2 cellular contexts compared by ENCODE assay signal in genomic region chr10:72276013-72276387, GRCh38.
TF ChIP-seq lines count a peak whose summit lies in the region.

No MANE protein-coding gene starts in this region.

TF ChIP-seq in A549, 52 proteins besides CTCF, POLR2A, EP300 and RAD21:
- no peak for TF ChIP-seq PHF8 (IDR thresholded peaks at IDR 0.05; ENCODE audit: borderline replicate concordance, low read depth)
- TF ChIP-seq FOSL2 (IDR thresholded peaks at IDR 0.05) = no peak
- peak; percentile 61 for TF ChIP-seq FOSL2 (CRISPR knock-in tag; IDR thresholded peaks at IDR 0.05)
- TF ChIP-seq SREBF2 (IDR thresholded peaks at IDR 0.05) = no peak
- no peak for TF ChIP-seq EHF (CRISPR knock-in tag; IDR thresholded peaks at IDR 0.05)
- no peak for TF ChIP-seq ZC3H11A (IDR thresholded peaks at IDR 0.05)
- TF ChIP-seq JUN (IDR thresholded peaks at IDR 0.05) = peak in 1 of 2 experiments; percentile 81; a peak in 2 of 5 replicates
- peak; percentile 91 for TF ChIP-seq TFCP2L1 (CRISPR knock-in tag; IDR thresholded peaks at IDR 0.05)
- TF ChIP-seq BCL3 (IDR thresholded peaks at IDR 0.05) = peak; percentile 43
- peak; percentile 80; the same call in 1 of the 2 replicates for TF ChIP-seq PBX3 (IDR thresholded peaks at IDR 0.05)
- TF ChIP-seq TP53 (CRISPR knock-in tag; IDR thresholded peaks at IDR 0.05) = peak; percentile 28; the same call in 1 of the 2 replicates

TF ChIP-seq in HCT116, 20 proteins besides CTCF, POLR2A, EP300 and RAD21:
- TF ChIP-seq ELF1 (IDR thresholded peaks at IDR 0.05; ENCODE audit: borderline replicate concordance, low read depth) = no peak
- no peak for TF ChIP-seq ZBTB33 (IDR thresholded peaks at IDR 0.05; ENCODE audit: extremely low read depth, insufficient replicate concordance, low read length)
- no peak for TF ChIP-seq ZNF274 (IDR thresholded peaks at IDR 0.05; ENCODE audit: low read depth, low read length)
- TF ChIP-seq TCF7L2 (IDR thresholded peaks at IDR 0.05; ENCODE audit: borderline replicate concordance, extremely low read depth, insufficient read depth, insufficient read length) = no peak
- no peak for TF ChIP-seq JUND (IDR thresholded peaks at IDR 0.05)
- no peak for TF ChIP-seq POLR2AphosphoS5 (IDR thresholded peaks at IDR 0.05; ENCODE audit: low read depth, low read length)
- TF ChIP-seq SIN3A (IDR thresholded peaks at IDR 0.05; ENCODE audit: low read depth) = no peak
- no peak for TF ChIP-seq FOSL1 (IDR thresholded peaks at IDR 0.05; ENCODE audit: low read depth)
- TF ChIP-seq SP1 (IDR thresholded peaks at IDR 0.05; ENCODE audit: low read depth) = no peak
- TF ChIP-seq EGR1 (IDR thresholded peaks at IDR 0.05; ENCODE audit: low read depth) = no peak
- TF ChIP-seq MAX (IDR thresholded peaks at IDR 0.05) = no peak
- no peak for TF ChIP-seq ATF3 (IDR thresholded peaks at IDR 0.05)
- no peak for TF ChIP-seq EZH2phosphoT487 (IDR thresholded peaks at IDR 0.05; ENCODE audit: borderline replicate concordance)
- no peak for TF ChIP-seq YY1 (IDR thresholded peaks at IDR 0.05; ENCODE audit: extremely low read depth, insufficient replicate concordance, low read depth, low read length)
- no peak for TF ChIP-seq CBX3 (IDR thresholded peaks at IDR 0.05; ENCODE audit: low read depth)
- TF ChIP-seq CEBPB (IDR thresholded peaks at IDR 0.05; ENCODE audit: low read depth) = no peak
- TF ChIP-seq SRF (IDR thresholded peaks at IDR 0.05; ENCODE audit: low read depth) = no peak
TF ChIP-seq in HCT116: peak in this region for 0.
